ENCODE assay signal across 22 cellular contexts in the genomic region with DNA sequence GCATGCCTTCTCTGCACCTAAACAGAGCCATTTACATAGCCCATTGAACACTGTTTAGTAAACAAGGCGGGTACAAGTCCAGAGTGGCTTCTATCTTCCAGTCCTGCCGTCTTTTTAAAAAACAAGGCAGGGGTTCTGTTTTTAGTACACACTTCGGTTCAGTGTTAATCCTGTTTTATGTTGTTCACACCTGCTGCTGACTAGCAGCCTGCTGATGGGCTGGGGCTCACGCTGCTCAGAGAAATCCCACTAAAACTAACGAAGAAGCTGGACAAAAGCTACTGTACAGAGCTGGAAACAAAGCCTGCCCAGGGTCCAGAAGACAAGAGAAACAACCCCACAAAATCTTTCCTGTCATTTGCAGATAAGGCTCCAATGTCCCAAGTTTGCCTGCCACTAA. TPM values are rescaled to one million over a fixed set of nuclear protein-coding genes. Genes with fewer than 3 reads are reported as not detected.
DNase-seq lines count a peak whose midpoint lies in the region; ATAC-seq and TF ChIP-seq lines count a peak whose summit lies in the region.
"Had no signal": no experiment of that assay in that cellular context is flagged by ENCODE, and none has a peak within 500 bp of the region (broad histone marks: within the 10 kb centered on the region; RNA-seq: fewer than 3 reads in every experiment).

No MANE protein-coding gene starts in this region.

- H3K4me3 Mint-ChIP-seq in activated T-helper 1 cell treated with anti-CD3 and anti-CD28 coated beads, Interleukin-12 subunit alpha, Interleukin-12 subunit beta, Interleukin-2, Interleukin-4 antibody, amounts not matched to agents 30 ng/mL and 10 ng/mL and 1 ng/mL, durations not matched to agents 14 hours and 24 hours and 36 hours: no peak overlapping the region
- H3K4me3 Mint-ChIP-seq: CD4-positive, alpha-beta memory T cell; IgD-negative memory B cell; T-helper 17 cell had no signal

- H3K27me3 ChIP-seq in BE2C (no peaks in the 10 kb centered on the region), dorsolateral prefrontal cortex (no peaks in the 10 kb centered on the region)
- H3K27me3 ChIP-seq: SJCRH30 had no signal

- H3K27ac ChIP-seq in dorsolateral prefrontal cortex: no peak overlapping the region
- H3K27ac ChIP-seq: GM23248, HL-60, SJCRH30 had no signal

- H3K9me3 ChIP-seq in BE2C: no peaks in the 10 kb centered on the region
- H3K9me3 ChIP-seq: SJCRH30 had no signal

- ATAC-seq in left cardiac atrium: peak; percentile 47 to 73
- ATAC-seq: GM12878, T-helper 17 cell had no signal

- H3K4me3 ChIP-seq in BE2C (ENCODE audit: low read depth, low read length): peak overlapping the region; percentile 54
- H3K4me3 ChIP-seq in dorsolateral prefrontal cortex: no peak overlapping the region
- H3K4me3 ChIP-seq: GM12878, GM23248, SJCRH30 had no signal

- H3K36me3 ChIP-seq in BE2C: peaks cover 23% of the 10 kb centered on the region
- H3K36me3 ChIP-seq: SJCRH30 had no signal

- H3K9me3 Mint-ChIP-seq in activated T-helper 1 cell treated with anti-CD3 and anti-CD28 coated beads, Interleukin-12 subunit alpha, Interleukin-12 subunit beta, Interleukin-2, Interleukin-4 antibody, amounts not matched to agents 30 ng/mL and 10 ng/mL and 1 ng/mL, durations not matched to agents 14 hours and 24 hours and 36 hours: no peaks in the 10 kb centered on the region
- H3K9me3 Mint-ChIP-seq: IgD-negative memory B cell had no signal

- H3K27ac Mint-ChIP-seq in activated T-helper 1 cell treated with anti-CD3 and anti-CD28 coated beads, Interleukin-12 subunit alpha, Interleukin-12 subunit beta, Interleukin-2, Interleukin-4 antibody, amounts not matched to agents 30 ng/mL and 10 ng/mL and 1 ng/mL, durations not matched to agents 14 hours and 24 hours and 36 hours: no peak overlapping the region
- H3K27ac Mint-ChIP-seq: CD4-positive, alpha-beta memory T cell; IgD-negative memory B cell; T-helper 17 cell had no signal

- H3K27me3 Mint-ChIP-seq in activated T-helper 1 cell treated with anti-CD3 and anti-CD28 coated beads, Interleukin-12 subunit alpha, Interleukin-12 subunit beta, Interleukin-2, Interleukin-4 antibody, amounts not matched to agents 30 ng/mL and 10 ng/mL and 1 ng/mL, durations not matched to agents 14 hours and 24 hours and 36 hours (ENCODE audit: insufficient read depth): no peaks in the 10 kb centered on the region
- H3K27me3 Mint-ChIP-seq: CD4-positive, alpha-beta memory T cell; T-helper 17 cell had no signal

- H3K4me1 Mint-ChIP-seq in activated T-helper 1 cell treated with anti-CD3 and anti-CD28 coated beads, Interleukin-12 subunit alpha, Interleukin-12 subunit beta, Interleukin-2, Interleukin-4 antibody, amounts not matched to agents 30 ng/mL and 10 ng/mL and 1 ng/mL, durations not matched to agents 14 hours and 24 hours and 36 hours (ENCODE audit: low read depth): no peaks in the 10 kb centered on the region
- H3K4me1 Mint-ChIP-seq: CD4-positive, alpha-beta memory T cell; IgD-negative memory B cell; T-helper 17 cell had no signal

- TF ChIP-seq CTCF in BE2C (IDR thresholded peaks at IDR 0.05; ENCODE audit: low read depth, low read length) (no peak), dorsolateral prefrontal cortex (IDR thresholded peaks at IDR 0.05 in 54 of 56, conservative IDR thresholded peaks at IDR 0.05 in 2 of 56; ENCODE audit: low read depth in 1 of 56, partially characterized antibody in 56 of 56) (no peak)

- no peak for DNase-seq in BE2C
- peak; percentile 66 for DNase-seq in COR-L47 (lab: John Stamatoyannopoulos, UW)
- DNase-seq in NCI-H82 (lab: John Stamatoyannopoulos, UW): peak; percentile 96
- no peak for DNase-seq in left cardiac atrium
- DNase-seq in dorsolateral prefrontal cortex: no peak
- DNase-seq in globus pallidus (ENCODE audit: low spot score): no peak
- DNase-seq in activated T-helper 1 cell treated with anti-CD3 and anti-CD28 coated beads, Interleukin-12 subunit alpha, Interleukin-12 subunit beta, Interleukin-2, Interleukin-4 antibody, amounts not matched to agents 30 ng/mL and 10 ng/mL and 1 ng/mL, durations not matched to agents 14 hours and 24 hours and 36 hours (ENCODE audit: low spot score): no peak
- no peak for DNase-seq in activated CD4-positive, alpha-beta T cell treated with anti-CD3 and anti-CD28 coated beads for 48 hours
- DNase-seq: CD4-positive, alpha-beta memory T cell; DND-41; GDM1; GM23248; HCEC 1CT; Kasumi-1; MM.1S; NCI-H1105 treated with DMSO at 0.1 percent for 48 hours; NCI-H187 treated with DMSO at 0.1 percent for 48 hours; SJCRH30; T-helper 17 cell had no signal

- no peaks in the 10 kb centered on the region for H3K36me3 Mint-ChIP-seq in activated T-helper 1 cell treated with anti-CD3 and anti-CD28 coated beads, Interleukin-12 subunit alpha, Interleukin-12 subunit beta, Interleukin-2, Interleukin-4 antibody, amounts not matched to agents 30 ng/mL and 10 ng/mL and 1 ng/mL, durations not matched to agents 14 hours and 24 hours and 36 hours (ENCODE audit: low read depth)
- H3K36me3 Mint-ChIP-seq: CD4-positive, alpha-beta memory T cell; IgD-negative memory B cell had no signal

- H3K4me1 ChIP-seq in BE2C: peaks cover 53% of the 10 kb centered on the region
- H3K4me1 ChIP-seq: SJCRH30 had no signal

- intact Hi-C loops in left cardiac atrium (cut with DNase I) (no loop called here), dorsolateral prefrontal cortex (cut with DNase I) (no loop called here)
- intact Hi-C loops in activated T-helper 1 cell treated with anti-CD3 and anti-CD28 coated beads, Interleukin-12 subunit alpha, Interleukin-12 subunit beta, Interleukin-2, Interleukin-4 antibody, amounts not matched to agents 30 ng/mL and 10 ng/mL and 1 ng/mL, durations not matched to agents 14 hours and 24 hours and 36 hours (cut with micrococcal nuclease): no loop called here

RNA-seq across cellular contexts. Expression of a gene that starts 13.2 kb away (rescaled TPM):
- polyA plus RNA-seq in BE2C (2012; ENCODE audit: insufficient read depth, insufficient read length, low read depth): 51.9 TPM
- 10 to 100 TPM; 17.5 to 29.5 TPM for total RNA-seq in left cardiac atrium
- total RNA-seq in dorsolateral prefrontal cortex: 10 to 100 TPM; 10.4 to 45.3 (median 22.2) TPM
- total RNA-seq in activated T-helper 1 cell treated with anti-CD3 and anti-CD28 coated beads, Interleukin-12 subunit alpha, Interleukin-12 subunit beta, Interleukin-2, Interleukin-4 antibody, amounts not matched to agents 30 ng/mL and 10 ng/mL and 1 ng/mL, durations not matched to agents 14 hours and 24 hours and 36 hours: not detected in 2 replicates
- total RNA-seq: CD4-positive, alpha-beta memory T cell; GM12878; GM23248; T-helper 17 cell had no signal
- polyA plus RNA-seq: CD4-positive, alpha-beta memory T cell; GM23248 had no signal

Comparison
In these comparisons a context has a peak if more than half of its experiments do, and no peak if none do; other contexts are left out.
1. DNase-seq: peak in COR-L47 (single experiment) and NCI-H82 (single experiment); none in BE2C (single experiment), left cardiac atrium (single experiment), dorsolateral prefrontal cortex (0 of 10), globus pallidus (single experiment), activated T-helper 1 cell treated with anti-CD3 and anti-CD28 coated beads, Interleukin-12 subunit alpha, Interleukin-12 subunit beta, Interleukin-2, Interleukin-4 antibody, amounts not matched to agents 30 ng/mL and 10 ng/mL and 1 ng/mL, durations not matched to agents 14 hours and 24 hours and 36 hours (single experiment) and activated CD4-positive, alpha-beta T cell treated with anti-CD3 and anti-CD28 coated beads for 48 hours (single experiment).
2. RNA of a gene that starts 13.2 kb away (total RNA-seq): 17.5 to 29.5 TPM in left cardiac atrium and 10.4 to 45.3 TPM in dorsolateral prefrontal cortex; not detected in activated T-helper 1 cell treated with anti-CD3 and anti-CD28 coated beads, Interleukin-12 subunit alpha, Interleukin-12 subunit beta, Interleukin-2, Interleukin-4 antibody, amounts not matched to agents 30 ng/mL and 10 ng/mL and 1 ng/mL, durations not matched to agents 14 hours and 24 hours and 36 hours; every median in the first group is over 10 times any median in the second.